1 cellular context compared by ENCODE assay signal in the genomic region with DNA sequence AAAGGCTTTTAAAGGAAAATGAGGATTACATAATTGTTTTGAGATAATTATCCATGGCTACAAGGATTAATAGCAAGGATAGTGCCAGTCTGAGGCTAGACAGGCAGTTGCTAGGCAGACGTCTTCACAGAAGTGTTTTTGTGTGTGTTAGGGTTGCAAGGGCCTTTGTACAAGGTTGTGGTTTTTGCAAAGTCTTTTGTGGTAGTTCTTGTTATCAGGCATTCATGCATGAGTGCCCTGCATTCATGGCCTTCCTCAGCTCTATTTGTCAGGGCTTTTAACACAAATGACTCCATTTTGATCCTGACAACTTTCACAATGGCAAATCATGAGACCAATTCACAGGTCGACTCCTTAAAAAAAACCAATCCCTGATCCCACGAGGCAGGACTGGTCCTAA.
TF ChIP-seq lines count a peak whose summit lies in the region.

No MANE protein-coding gene starts in this region.

TF ChIP-seq in GM12878, 131 proteins besides CTCF, POLR2A, EP300 and RAD21 (continued from another document):
- TF ChIP-seq, protein P1, sequence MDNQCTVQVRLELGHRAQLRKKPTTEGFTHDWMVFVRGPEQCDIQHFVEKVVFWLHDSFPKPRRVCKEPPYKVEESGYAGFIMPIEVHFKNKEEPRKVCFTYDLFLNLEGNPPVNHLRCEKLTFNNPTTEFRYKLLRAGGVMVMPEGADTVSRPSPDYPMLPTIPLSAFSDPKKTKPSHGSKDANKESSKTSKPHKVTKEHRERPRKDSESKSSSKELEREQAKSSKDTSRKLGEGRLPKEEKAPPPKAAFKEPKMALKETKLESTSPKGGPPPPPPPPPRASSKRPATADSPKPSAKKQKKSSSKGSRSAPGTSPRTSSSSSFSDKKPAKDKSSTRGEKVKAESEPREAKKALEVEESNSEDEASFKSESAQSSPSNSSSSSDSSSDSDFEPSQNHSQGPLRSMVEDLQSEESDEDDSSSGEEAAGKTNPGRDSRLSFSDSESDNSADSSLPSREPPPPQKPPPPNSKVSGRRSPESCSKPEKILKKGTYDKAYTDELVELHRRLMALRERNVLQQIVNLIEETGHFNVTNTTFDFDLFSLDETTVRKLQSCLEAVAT (IDR thresholded peaks at IDR 0.05) = peak; percentile 56; the same call in 1 of the 2 replicates
- TF ChIP-seq PAX5 (IDR thresholded peaks at IDR 0.05; ENCODE audit: borderline replicate concordance, low read depth, low read length) = peak; percentile 87
TF ChIP-seq in GM12878: peak in this region for 10.
